Comparison of ENCODE assay signal across 40 cellular contexts in genomic region chr16:79932564-79932963, GRCh38.
A peak's percentile ranks its signal among the peaks of the same experiment; 100 is the strongest.
DNase-seq lines count a peak whose midpoint lies in the region; ATAC-seq, FAIRE-seq and TF ChIP-seq lines count a peak whose summit lies in the region.
"Had no signal": no experiment of that assay in that cellular context is flagged by ENCODE, and none has a peak within 500 bp of the region (broad histone marks: within the 10 kb centered on the region; RNA-seq: fewer than 3 reads in every experiment).

No MANE protein-coding gene starts in this region.

- no TSS peak for BruUV-seq in Calu3 (replicated peaks; lab: Mats Ljungman, UMichigan)

- H3K4me3 ChIP-seq in A549: no peak overlapping the region
- H3K4me3 ChIP-seq in choroid plexus epithelial cell (ENCODE audit: low read depth, low read length): no peak overlapping the region
- H3K4me3 ChIP-seq: cardiac muscle cell, coronary artery, GM12878, heart left ventricle, lung, pancreas, thoracic aorta, uterus had no signal

- no peak overlapping the region for H3K27ac Mint-ChIP-seq in Calu3 (ENCODE audit: unreplicated experiment)
- H3K27ac Mint-ChIP-seq: activated CD4-positive, alpha-beta memory T cell treated with anti-CD3 and anti-CD28 coated beads, Interleukin-2, amount 10 ng/mL, durations not matched to agents 7 days and 5 days; activated naive CD4-positive, alpha-beta T cell treated with anti-CD3 and anti-CD28 coated beads for 36 hours; CD4-positive, alpha-beta T cell; stimulated activated naive CD8-positive, alpha-beta T cell treated with anti-CD3 and anti-CD28 coated beads, Interleukin-15, amount 100 ng/mL, for 72 hours; T-helper 17 cell had no signal

- POLR2A ChIA-PET in A549 (lab: Yijun Ruan, JAX): no interaction called here

- H3K4me3 Mint-ChIP-seq in Calu3 (ENCODE audit: low read depth, unreplicated experiment): no peak overlapping the region
- H3K4me3 Mint-ChIP-seq: activated CD4-positive, alpha-beta memory T cell treated with anti-CD3 and anti-CD28 coated beads, Interleukin-2, amount 10 ng/mL, durations not matched to agents 7 days and 5 days; activated naive CD4-positive, alpha-beta T cell treated with anti-CD3 and anti-CD28 coated beads for 36 hours; CD4-positive, alpha-beta T cell; stimulated activated naive CD8-positive, alpha-beta T cell treated with anti-CD3 and anti-CD28 coated beads, Interleukin-15, amount 100 ng/mL, for 72 hours; T-helper 17 cell had no signal

- no peak overlapping the region for H3K27ac ChIP-seq in A549
- H3K27ac ChIP-seq: cardiac muscle cell, coronary artery, heart left ventricle, KMS-11, pancreas, thoracic aorta, uterus had no signal

- TF ChIP-seq RAD21 in A549 (conservative IDR thresholded peaks at IDR 0.05 in 1 of 2, IDR thresholded peaks at IDR 0.05 in 1 of 2): no peak

- H3K9me3 ChIP-seq in A549: no peaks in the 10 kb centered on the region
- H3K9me3 ChIP-seq: heart left ventricle, pancreas, SK-N-SH, thoracic aorta, uterus had no signal

- H3K27me3 Mint-ChIP-seq in Calu3 (ENCODE audit: unreplicated experiment): peaks cover 12% of the 10 kb centered on the region
- H3K27me3 Mint-ChIP-seq: CD4-positive, alpha-beta T cell; stimulated activated naive CD8-positive, alpha-beta T cell treated with anti-CD3 and anti-CD28 coated beads, Interleukin-15, amount 100 ng/mL, for 72 hours had no signal

- H3K36me3 Mint-ChIP-seq in Calu3 (ENCODE audit: insufficient read depth, unreplicated experiment): no peaks in the 10 kb centered on the region

- H3K4me1 ChIP-seq in A549: peaks cover 9% of the 10 kb centered on the region; the same call in 2 of the 3 replicates
- H3K4me1 ChIP-seq: heart left ventricle, pancreas, uterus had no signal

- 28% methylated on average over 2 of the region's 2 CpGs for WGBS in A549 (ENCODE audit: missing lambda C conversion rate)

- no peak for TF ChIP-seq EP300 in A549 (IDR thresholded peaks at IDR 0.05)

- no peak for TF ChIP-seq POLR2A in A549 (IDR thresholded peaks at IDR 0.05; ENCODE audit: low read length)
- TF ChIP-seq POLR2A in H54 (IDR thresholded peaks at IDR 0.05; ENCODE audit: low read depth, low read length): no peak

- H3K4me2 ChIP-seq in A549: no peak overlapping the region
- H3K4me2 ChIP-seq: KMS-11, SK-N-SH had no signal

- intact Hi-C loops in Calu3 (cut with micrococcal nuclease; ENCODE audit: unreplicated experiment): no loop called here

- no peaks in the 10 kb centered on the region for H3K4me1 Mint-ChIP-seq in Calu3 (ENCODE audit: low read depth, unreplicated experiment)
- H3K4me1 Mint-ChIP-seq: activated CD4-positive, alpha-beta memory T cell treated with anti-CD3 and anti-CD28 coated beads, Interleukin-2, amount 10 ng/mL, durations not matched to agents 7 days and 5 days; stimulated activated naive CD8-positive, alpha-beta T cell treated with anti-CD3 and anti-CD28 coated beads, Interleukin-15, amount 100 ng/mL, for 72 hours; T-helper 17 cell had no signal

- CTCF ChIA-PET in A549 (lab: Yijun Ruan, JAX): interaction anchor here (0.9 to 1.3 kb wide), 2 partner anchors 16 to 330 kb away, joined by 3 to 4 read pairs; no protein-coding TSS in a partner anchor
- CTCF ChIA-PET in Calu3 (lab: Charles Lee): interaction anchor here (0.6 kb wide), 1 partner anchor 189 kb away, joined by 4 read pairs; no protein-coding TSS in a partner anchor

- H3K9me3 Mint-ChIP-seq in Calu3 (ENCODE audit: low read depth, unreplicated experiment): peaks cover 6% of the 10 kb centered on the region
- H3K9me3 Mint-ChIP-seq: activated CD4-positive, alpha-beta memory T cell treated with anti-CD3 and anti-CD28 coated beads, Interleukin-2, amount 10 ng/mL, durations not matched to agents 7 days and 5 days; activated naive CD4-positive, alpha-beta T cell treated with anti-CD3 and anti-CD28 coated beads for 36 hours; CD4-positive, alpha-beta T cell; stimulated activated naive CD8-positive, alpha-beta T cell treated with anti-CD3 and anti-CD28 coated beads, Interleukin-15, amount 100 ng/mL, for 72 hours had no signal

- TF ChIP-seq CTCF in A549 (IDR thresholded peaks at IDR 0.05) (no peak), choroid plexus epithelial cell (conservative IDR thresholded peaks at IDR 0.05; ENCODE audit: low read depth, low read length) (no peak), Calu3 (IDR thresholded peaks at IDR 0.05; ENCODE audit: unreplicated experiment) (no peak)

- ATAC-seq in A549 (no peak; a peak in 1 of 6 replicates), HG02588 (IDR thresholded peaks at IDR 0.05; ENCODE audit: unreplicated experiment) (no peak)
- ATAC-seq: GM12878; heart left ventricle; pancreas; PC-3; Right ventricle myocardium inferior; stimulated activated naive CD8-positive, alpha-beta T cell treated with anti-CD3 and anti-CD28 coated beads, Interleukin-15, amount 100 ng/mL, for 72 hours; T-helper 17 cell had no signal

- no peak for FAIRE-seq in A549 (lab: Jason Lieb, UNC)
- FAIRE-seq in H54 (lab: Jason Lieb, UNC): no peak
- FAIRE-seq: A204.1, GM12878 had no signal

- peak in 1 of 2 experiments; percentile 50 for DNase-seq in A549 (ENCODE audit: low read depth in 1 of 2, low spot score in 1 of 2)
- peak; percentile 25 for DNase-seq in RPMI7951 (ENCODE audit: low read depth)
- peak; percentile 5 for DNase-seq in choroid plexus epithelial cell (ENCODE audit: low read depth)
- DNase-seq in kidney tubule cell (ENCODE audit: low spot score): peak; percentile 32
- no peak for DNase-seq in mesenteric fat pad (ENCODE audit: low spot score)
- no peak for DNase-seq in H54 (ENCODE audit: insufficient read length, low spot score)
- DNase-seq in Calu3: no peak
- DNase-seq: activated CD4-positive, alpha-beta memory T cell treated with anti-CD3 and anti-CD28 coated beads, Interleukin-2, amount 10 ng/mL, durations not matched to agents 7 days and 5 days; activated CD4-positive, CD25-positive, alpha-beta regulatory T cell treated with anti-CD3 and anti-CD28 coated beads, Interleukin-2, amount 50 U/mL, for 72 hours; activated CD8-positive, alpha-beta memory T cell treated with anti-CD3 and anti-CD28 coated beads, Interleukin-2, amount 50 U/mL, for 4 hours; activated naive CD4-positive, alpha-beta T cell treated with anti-CD3 and anti-CD28 coated beads for 36 hours; AML-193; CD4-positive, alpha-beta T cell; effector CD8-positive, alpha-beta T cell; erythroblast; foreskin fibroblast; H7; heart left ventricle; NCI-H1417 treated with DMSO at 0.1 percent for 48 hours; NCI-H2081; NCI-H2227 treated with DMSO at 0.1 percent for 48 hours; NCI-H526 treated with DMSO at 0.1 percent for 48 hours; pancreas; PC-3; retina; SK-N-SH; stimulated activated CD4-positive, alpha-beta T cell treated with anti-CD3 and anti-CD28 coated beads, Interleukin-1b, Interleukin-23, amount 100 ng/mL, for 48 hours; stimulated activated CD8-positive, alpha-beta memory T cell treated with anti-CD3 and anti-CD28 coated beads, Interleukin-4, amount 100 ng/mL, for 48 hours; stimulated activated naive CD8-positive, alpha-beta T cell treated with anti-CD3 and anti-CD28 coated beads, Interleukin-15, amount 100 ng/mL, for 72 hours; T-helper 17 cell; uterus had no signal

TF ChIP-seq in A549, 52 proteins besides CTCF, POLR2A, EP300 and RAD21:
- TF ChIP-seq TP53 (CRISPR knock-in tag; IDR thresholded peaks at IDR 0.05) (no peak), HOXB13 (CRISPR knock-in tag; IDR thresholded peaks at IDR 0.05; ENCODE audit: low read depth) (no peak), GATA3 (IDR thresholded peaks at IDR 0.05; ENCODE audit: borderline replicate concordance) (peak; percentile 28; the same call in 1 of the 2 replicates)

Comparison
In these comparisons a context has a peak if more than half of its experiments do, and no peak if none do; other contexts are left out.
1. DNase-seq: peak in RPMI7951 (single experiment), choroid plexus epithelial cell (single experiment) and kidney tubule cell (single experiment); none in mesenteric fat pad (single experiment), H54 (single experiment) and Calu3 (single experiment).